1 cellular context compared by ENCODE assay signal in genomic region chr2:172403402-172403801, GRCh38.
TF ChIP-seq lines count a peak whose summit lies in the region.

No MANE protein-coding gene starts in this region.

TF ChIP-seq in GM23338, 12 proteins besides CTCF, POLR2A, EP300 and RAD21 (continued from another document):
- TF ChIP-seq, protein P1, sequence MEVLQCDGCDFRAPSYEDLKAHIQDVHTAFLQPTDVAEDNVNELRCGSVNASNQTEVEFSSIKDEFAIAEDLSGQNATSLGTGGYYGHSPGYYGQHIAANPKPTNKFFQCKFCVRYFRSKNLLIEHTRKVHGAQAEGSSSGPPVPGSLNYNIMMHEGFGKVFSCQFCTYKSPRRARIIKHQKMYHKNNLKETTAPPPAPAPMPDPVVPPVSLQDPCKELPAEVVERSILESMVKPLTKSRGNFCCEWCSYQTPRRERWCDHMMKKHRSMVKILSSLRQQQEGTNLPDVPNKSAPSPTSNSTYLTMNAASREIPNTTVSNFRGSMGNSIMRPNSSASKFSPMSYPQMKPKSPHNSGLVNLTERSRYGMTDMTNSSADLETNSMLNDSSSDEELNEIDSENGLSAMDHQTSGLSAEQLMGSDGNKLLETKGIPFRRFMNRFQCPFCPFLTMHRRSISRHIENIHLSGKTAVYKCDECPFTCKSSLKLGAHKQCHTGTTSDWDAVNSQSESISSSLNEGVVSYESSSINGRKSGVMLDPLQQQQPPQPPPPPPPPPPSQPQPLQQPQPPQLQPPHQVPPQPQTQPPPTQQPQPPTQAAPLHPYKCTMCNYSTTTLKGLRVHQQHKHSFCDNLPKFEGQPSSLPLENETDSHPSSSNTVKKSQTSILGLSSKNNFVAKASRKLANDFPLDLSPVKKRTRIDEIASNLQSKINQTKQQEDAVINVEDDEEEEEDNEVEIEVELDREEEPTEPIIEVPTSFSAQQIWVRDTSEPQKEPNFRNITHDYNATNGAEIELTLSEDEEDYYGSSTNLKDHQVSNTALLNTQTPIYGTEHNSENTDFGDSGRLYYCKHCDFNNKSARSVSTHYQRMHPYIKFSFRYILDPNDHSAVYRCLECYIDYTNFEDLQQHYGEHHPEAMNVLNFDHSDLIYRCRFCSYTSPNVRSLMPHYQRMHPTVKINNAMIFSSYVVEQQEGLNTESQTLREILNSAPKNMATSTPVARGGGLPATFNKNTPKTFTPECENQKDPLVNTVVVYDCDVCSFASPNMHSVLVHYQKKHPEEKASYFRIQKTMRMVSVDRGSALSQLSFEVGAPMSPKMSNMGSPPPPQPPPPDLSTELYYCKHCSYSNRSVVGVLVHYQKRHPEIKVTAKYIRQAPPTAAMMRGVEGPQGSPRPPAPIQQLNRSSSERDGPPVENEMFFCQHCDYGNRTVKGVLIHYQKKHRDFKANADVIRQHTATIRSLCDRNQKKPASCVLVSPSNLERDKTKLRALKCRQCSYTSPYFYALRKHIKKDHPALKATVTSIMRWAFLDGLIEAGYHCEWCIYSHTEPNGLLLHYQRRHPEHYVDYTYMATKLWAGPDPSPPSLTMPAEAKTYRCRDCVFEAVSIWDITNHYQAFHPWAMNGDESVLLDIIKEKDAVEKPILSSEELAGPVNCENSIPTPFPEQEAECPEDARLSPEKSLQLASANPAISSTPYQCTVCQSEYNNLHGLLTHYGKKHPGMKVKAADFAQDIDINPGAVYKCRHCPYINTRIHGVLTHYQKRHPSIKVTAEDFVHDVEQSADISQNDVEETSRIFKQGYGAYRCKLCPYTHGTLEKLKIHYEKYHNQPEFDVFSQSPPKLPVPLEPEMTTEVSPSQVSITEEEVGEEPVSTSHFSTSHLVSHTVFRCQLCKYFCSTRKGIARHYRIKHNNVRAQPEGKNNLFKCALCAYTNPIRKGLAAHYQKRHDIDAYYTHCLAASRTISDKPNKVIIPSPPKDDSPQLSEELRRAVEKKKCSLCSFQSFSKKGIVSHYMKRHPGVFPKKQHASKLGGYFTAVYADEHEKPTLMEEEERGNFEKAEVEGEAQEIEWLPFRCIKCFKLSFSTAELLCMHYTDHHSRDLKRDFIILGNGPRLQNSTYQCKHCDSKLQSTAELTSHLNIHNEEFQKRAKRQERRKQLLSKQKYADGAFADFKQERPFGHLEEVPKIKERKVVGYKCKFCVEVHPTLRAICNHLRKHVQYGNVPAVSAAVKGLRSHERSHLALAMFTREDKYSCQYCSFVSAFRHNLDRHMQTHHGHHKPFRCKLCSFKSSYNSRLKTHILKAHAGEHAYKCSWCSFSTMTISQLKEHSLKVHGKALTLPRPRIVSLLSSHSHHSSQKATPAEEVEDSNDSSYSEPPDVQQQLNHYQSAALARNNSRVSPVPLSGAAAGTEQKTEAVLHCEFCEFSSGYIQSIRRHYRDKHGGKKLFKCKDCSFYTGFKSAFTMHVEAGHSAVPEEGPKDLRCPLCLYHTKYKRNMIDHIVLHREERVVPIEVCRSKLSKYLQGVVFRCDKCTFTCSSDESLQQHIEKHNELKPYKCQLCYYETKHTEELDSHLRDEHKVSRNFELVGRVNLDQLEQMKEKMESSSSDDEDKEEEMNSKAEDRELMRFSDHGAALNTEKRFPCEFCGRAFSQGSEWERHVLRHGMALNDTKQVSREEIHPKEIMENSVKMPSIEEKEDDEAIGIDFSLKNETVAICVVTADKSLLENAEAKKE (CRISPR knock-in tag; IDR thresholded peaks at IDR 0.05) = no peak
- TF ChIP-seq NANOG (IDR thresholded peaks at IDR 0.05; ENCODE audit: borderline replicate concordance) (no peak), ZNF331 (CRISPR knock-in tag; IDR thresholded peaks at IDR 0.05; ENCODE audit: low read depth) (no peak)
TF ChIP-seq in GM23338: peak in this region for 0.
